12 cellular contexts compared by ENCODE assay signal in genomic region chr4:182764137-182764536, GRCh38.
"Had no signal": no experiment of that assay in that cellular context is flagged by ENCODE, and none has a peak within 500 bp of the region (broad histone marks: within the 10 kb centered on the region; RNA-seq: fewer than 3 reads in every experiment).

No MANE protein-coding gene starts in this region.

- H3K4me1 ChIP-seq: neural progenitor cell, thyroid gland had no signal

- H3K27me3 ChIP-seq: cardiac muscle cell, thyroid gland had no signal

- H3K9me3 ChIP-seq: thyroid gland had no signal

- H2AFZ ChIP-seq: neural progenitor cell had no signal

- DNase-seq: activated CD4-positive, alpha-beta T cell treated with anti-CD3 and anti-CD28 coated beads for 36 hours; activated CD8-positive, alpha-beta memory T cell treated with anti-CD3 and anti-CD28 coated beads, Interleukin-2, amount 50 U/mL, for 4 hours; activated CD8-positive, alpha-beta T cell treated with anti-CD3 and anti-CD28 coated beads for 36 hours; activated gamma-delta T cell treated with Interleukin-2 at 50 U/mL for 16 hours; activated naive CD8-positive, alpha-beta T cell treated with anti-CD3 and anti-CD28 coated beads, Interleukin-2, amount 10 ng/mL, durations not matched to agents 7 days and 5 days; activated T-cell treated with anti-CD3 and anti-CD28 coated beads, Interleukin-2, amount 50 U/mL, for 72 hours; aorta; effector CD8-positive, alpha-beta T cell; thyroid gland had no signal

- H3K4me2 ChIP-seq: neural progenitor cell had no signal

- H3K36me3 ChIP-seq: cardiac muscle cell, neural progenitor cell, thyroid gland had no signal

- H3K9ac ChIP-seq: neural progenitor cell had no signal

- ATAC-seq: activated CD4-positive, alpha-beta T cell treated with anti-CD3 and anti-CD28 coated beads for 36 hours; activated CD8-positive, alpha-beta T cell treated with anti-CD3 and anti-CD28 coated beads for 36 hours; activated T-cell treated with anti-CD3 and anti-CD28 coated beads, Interleukin-2, amount 50 U/mL, for 72 hours had no signal

- H3K4me3 ChIP-seq: cardiac muscle cell, neural progenitor cell, thyroid gland had no signal

- H3K27ac ChIP-seq: cardiac muscle cell, epithelial cell of prostate, neural progenitor cell, thyroid gland had no signal
